In the genomic region with DNA sequence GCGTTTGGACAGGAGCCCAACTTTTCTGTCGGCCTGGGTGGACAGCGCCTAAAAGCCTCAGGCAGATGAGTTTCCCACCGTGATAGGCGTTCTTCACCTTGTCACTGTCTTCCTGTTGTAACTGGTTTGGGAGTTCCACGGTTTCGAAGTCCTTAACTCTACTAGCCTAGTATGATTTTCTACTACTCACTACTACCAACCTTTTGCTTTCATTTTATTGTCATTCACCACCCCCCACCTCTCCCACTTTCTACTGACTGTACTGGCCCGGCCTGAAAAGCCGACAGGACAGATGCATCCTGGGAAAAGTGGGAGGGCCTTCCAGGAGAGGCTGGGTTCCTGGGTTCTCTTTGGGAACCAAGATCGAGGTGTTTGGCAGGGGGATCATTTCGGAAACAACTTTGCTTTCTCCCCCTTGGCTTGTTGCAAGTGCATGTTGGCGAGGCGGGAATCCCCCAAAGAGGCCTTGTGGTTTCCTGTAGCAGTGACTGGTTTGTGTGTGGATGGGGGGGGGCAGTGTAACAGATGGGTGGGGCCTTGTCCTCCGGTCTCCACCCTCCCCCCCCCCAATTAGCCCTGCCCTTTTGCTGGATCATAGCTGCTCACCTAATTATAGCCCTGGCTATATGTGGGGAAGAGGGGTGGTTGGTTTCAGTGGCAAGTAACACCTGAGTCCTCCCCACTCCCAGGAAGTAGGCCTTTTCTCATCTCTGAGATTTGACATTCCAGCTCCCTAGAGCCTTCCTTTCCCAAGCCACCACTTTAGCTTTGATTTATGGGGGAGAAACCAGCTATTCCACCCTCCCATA, we compare ENCODE assay signal across 7 cellular contexts. TPM values are rescaled to one million over a fixed set of nuclear protein-coding genes. Genes with fewer than 3 reads are reported as not detected.
DNase-seq lines count a peak whose midpoint lies in the region; ATAC-seq, FAIRE-seq and TF ChIP-seq lines count a peak whose summit lies in the region.

No MANE protein-coding gene starts in this region.

- H3K79me2 ChIP-seq in astrocyte (ENCODE audit: insufficient read depth, low read length): peaks cover 60% of the 10 kb centered on the region

- H3K9me3 ChIP-seq in astrocyte (ENCODE audit: insufficient read depth, low read depth, low read length): no peaks in the 10 kb centered on the region

- peak overlapping the region; percentile 97 for H3K27ac Mint-ChIP-seq in astrocyte (ENCODE audit: unreplicated experiment)

- H3K4me2 ChIP-seq in astrocyte (ENCODE audit: low read length): peak overlapping the region; percentile 89

- DNase-seq in NCI-H146 (lab: John Stamatoyannopoulos, UW) (peak; percentile 75), T-helper 22 cell (ENCODE audit: low read depth) (peak; percentile 91), astrocyte (ENCODE audit: low read depth) (peak; percentile 66), hepatic stellate cell (ENCODE audit: low spot score) (peak; percentile 92), retina (peak; percentile 69)

- FAIRE-seq in astrocyte (lab: Jason Lieb, UNC): no peak

- no peaks in the 10 kb centered on the region for H3K27me3 Mint-ChIP-seq in astrocyte (ENCODE audit: low read depth, unreplicated experiment)

- H3K4me1 ChIP-seq in astrocyte (ENCODE audit: insufficient read depth, low read length): peaks cover 25% of the 10 kb centered on the region

- H2AFZ ChIP-seq in astrocyte (ENCODE audit: low read depth, low read length): no peak overlapping the region

- peak overlapping the region; percentile 98 for H3K9ac ChIP-seq in astrocyte (ENCODE audit: low read length)

- peaks cover 22% of the 10 kb centered on the region for H3K36me3 Mint-ChIP-seq in astrocyte (ENCODE audit: low read depth, unreplicated experiment)

- H3K27ac ChIP-seq in astrocyte (ENCODE audit: low read depth, low read length): peak overlapping the region; percentile 90

- H3K9me3 Mint-ChIP-seq in astrocyte (ENCODE audit: unreplicated experiment): no peaks in the 10 kb centered on the region

- H3K27me3 ChIP-seq in astrocyte (ENCODE audit: insufficient read depth, low read length): no peaks in the 10 kb centered on the region

- ATAC-seq in GM18498 (IDR thresholded peaks at IDR 0.05; ENCODE audit: unreplicated experiment): peak; percentile 27
- no peak for ATAC-seq in HG02840 (IDR thresholded peaks at IDR 0.05; ENCODE audit: low FRiP score, unreplicated experiment)

- peaks cover 55% of the 10 kb centered on the region for H4K20me1 ChIP-seq in astrocyte (ENCODE audit: insufficient read depth, low read length)

- TF ChIP-seq CTCF in astrocyte (IDR thresholded peaks at IDR 0.05; ENCODE audit: insufficient read depth, low read depth, low read length): no peak

- H3K36me3 ChIP-seq in astrocyte (ENCODE audit: insufficient read depth, low read length): peaks cover 43% of the 10 kb centered on the region

- peaks cover 40% of the 10 kb centered on the region for H3K4me1 Mint-ChIP-seq in astrocyte (ENCODE audit: low read depth, unreplicated experiment)

- H3K4me3 ChIP-seq in astrocyte (ENCODE audit: insufficient read depth, low read depth, low read length): peak overlapping the region; percentile 87

- peak overlapping the region; percentile 97 for H3K4me3 Mint-ChIP-seq in astrocyte (ENCODE audit: unreplicated experiment)

RNA-seq across cellular contexts. Expression of gene EIF5A, which starts 1.4 kb away (rescaled TPM):
- total RNA-seq in astrocyte: 841 and 915 TPM in 2 replicates

RNA-seq across cellular contexts. Expression of gene GPS2, which starts 6.3 kb away (rescaled TPM):
- 41.7 and 49.8 TPM in 2 replicates for total RNA-seq in astrocyte

RNA-seq across cellular contexts. Expression of gene YBX2, which starts 14.4 kb away (rescaled TPM):
- 0.24 and 0.86 TPM in 2 replicates for total RNA-seq in astrocyte

RNA-seq across cellular contexts. Expression of gene NEURL4, which starts 20.3 kb away (rescaled TPM):
- 32.5 and 32.6 TPM in 2 replicates for total RNA-seq in astrocyte

RNA-seq across cellular contexts. Expression of gene SLC2A4, which starts 27.3 kb away (rescaled TPM):
- 0.30 TPM in 1 of 2 replicates, not detected in the other for total RNA-seq in astrocyte
